ENCODE assay signal across 8 cellular contexts in genomic region chr14:58637391-58638230, GRCh38. TPM values are rescaled to one million over a fixed set of nuclear protein-coding genes. Genes with fewer than 3 reads are reported as not detected.
A peak's percentile ranks its signal among the peaks of the same experiment; 100 is the strongest.
DNase-seq lines count a peak whose midpoint lies in the region; ATAC-seq, FAIRE-seq and TF ChIP-seq lines count a peak whose summit lies in the region.

TSS of gene DACT1 (plus strand) at chr14:58637962. CDS start at chr14:58638203, 241 bp downstream.

- H3K79me2 ChIP-seq in PC-3 (ENCODE audit: low read length): no peaks in the 10 kb centered on the region
- peaks cover 18% of the 10 kb centered on the region for H3K79me2 ChIP-seq in osteoblast (ENCODE audit: insufficient read depth, low read length)

- BruUV-seq in PC-3 (replicated peaks; lab: Mats Ljungman, UMichigan): no TSS peak

- no peak within 1 kb of the TSS for H3K9ac ChIP-seq in PC-3 (ENCODE audit: low read length)

- H3F3A ChIP-seq in PC-3 (ENCODE audit: low read length, unreplicated experiment): no peaks in the 10 kb centered on the region

- no peaks in the 10 kb centered on the region for H4K20me1 ChIP-seq in PC-3 (ENCODE audit: low read length)
- H4K20me1 ChIP-seq in osteoblast (ENCODE audit: insufficient read depth, low read length): no peaks in the 10 kb centered on the region

- peak within 1 kb of the TSS; percentile 42; the same call in 1 of the 2 replicates for H3K27ac ChIP-seq in 22Rv1
- H3K27ac ChIP-seq in PC-3 (ENCODE audit: low read length): no peak within 1 kb of the TSS
- peak within 1 kb of the TSS; percentile 86 for H3K27ac ChIP-seq in osteoblast (ENCODE audit: low read depth, low read length)

- H3K4me3 ChIP-seq in PC-3 (ENCODE audit: low read length) (peak within 1 kb of the TSS; percentile 63), osteoblast (ENCODE audit: insufficient read depth, low read length) (peak within 1 kb of the TSS; percentile 78)

- H3K9me2 ChIP-seq in PC-3 (replicated peaks; ENCODE audit: low read length): no peaks in the 10 kb centered on the region

- POLR2A ChIA-PET in PC-3 (lab: Charles Lee; ENCODE audit: unreplicated experiment): interaction anchor here (1.2 kb wide), 1 partner anchor 847 kb away, joined by 13 read pairs; the partner anchor contains the start of genes JKAMP and L3HYPDH

- CTCF ChIA-PET in PC-3 (lab: Charles Lee): interaction anchor here (2.0 to 2.8 kb wide), 2 partner anchors 136 to 137 kb away, joined by 9 to 46 read pairs; no protein-coding TSS in a partner anchor

- TF ChIP-seq CTCF in 22Rv1 (IDR thresholded peaks at IDR 0.05) (no peak), PC-3 (conservative IDR thresholded peaks at IDR 0.05; ENCODE audit: low read depth, low read length) (no peak), osteoblast (IDR thresholded peaks at IDR 0.05; ENCODE audit: extremely low read depth, low read depth, low read length) (no peak)

- H3K4me1 ChIP-seq in PC-3 (ENCODE audit: insufficient read depth, low read length) (peaks cover 16% of the 10 kb centered on the region), osteoblast (ENCODE audit: insufficient read depth, low read length) (peaks cover 20% of the 10 kb centered on the region)

- H3K4me2 ChIP-seq in PC-3 (ENCODE audit: low read length): peak within 1 kb of the TSS; percentile 87
- H3K4me2 ChIP-seq in osteoblast (ENCODE audit: insufficient read depth, low read length): peak within 1 kb of the TSS; percentile 93

- H3K27me3 ChIP-seq in PC-3 (ENCODE audit: low read length) (peaks cover 62% of the 10 kb centered on the region), osteoblast (ENCODE audit: insufficient read depth, low read length) (peaks cover 3% of the 10 kb centered on the region)

- H3K36me3 Mint-ChIP-seq in activated naive CD8-positive, alpha-beta T cell: no peaks in the 10 kb centered on the region

- H2AFZ ChIP-seq in PC-3 (ENCODE audit: low read length) (peak within 1 kb of the TSS; percentile 77), osteoblast (ENCODE audit: low read length) (peak within 1 kb of the TSS; percentile 92)

- peak; percentile 91 for FAIRE-seq in urothelium cell line (lab: Jason Lieb, UNC)

- DNase-seq in PC-3 (peak; percentile 39), Right ventricle myocardium inferior (ENCODE audit: missing footprints) (peak; percentile 83), osteoblast (ENCODE audit: insufficient read length, low spot score, missing footprints) (peak; percentile 91), urothelium cell line (ENCODE audit: low spot score) (peak; percentile 93)

- ATAC-seq in GM18508 (IDR thresholded peaks at IDR 0.05; ENCODE audit: insufficient read depth, unreplicated experiment): peak; percentile 35
- ATAC-seq in HG02884 (IDR thresholded peaks at IDR 0.05; ENCODE audit: unreplicated experiment): peak; percentile 38
- peak; percentile 49 for ATAC-seq in PC-3
- peak; percentile 83 for ATAC-seq in Right ventricle myocardium inferior

- H3K36me3 ChIP-seq in PC-3 (ENCODE audit: low read depth, low read length) (no peaks in the 10 kb centered on the region), osteoblast (ENCODE audit: insufficient read depth, low read length) (peaks cover 20% of the 10 kb centered on the region)

- peak within 1 kb of the TSS; percentile 54 for H3K27ac Mint-ChIP-seq in activated naive CD8-positive, alpha-beta T cell

- H3K9me3 Mint-ChIP-seq in activated naive CD8-positive, alpha-beta T cell (ENCODE audit: low read depth): no peaks in the 10 kb centered on the region

- peak within 1 kb of the TSS; percentile 92 for H3K4me3 Mint-ChIP-seq in activated naive CD8-positive, alpha-beta T cell

- intact Hi-C loops in PC-3 (cut with micrococcal nuclease) (loop anchor here (1.0 kb wide), 1 partner anchor 136 kb away; no protein-coding TSS in a partner anchor), Right ventricle myocardium inferior (cut with DNase I) (loop anchor here (5.0 to 10.0 kb wide), 5 partner anchors 103 to 420 kb away; no protein-coding TSS in a partner anchor)

- H3K9me3 ChIP-seq in PC-3 (ENCODE audit: low read length) (no peaks in the 10 kb centered on the region), osteoblast (ENCODE audit: low read depth, low read length) (no peaks in the 10 kb centered on the region)

- H3K27me3 Mint-ChIP-seq in activated naive CD8-positive, alpha-beta T cell: peaks cover 23% of the 10 kb centered on the region

- H3K4me1 Mint-ChIP-seq in activated naive CD8-positive, alpha-beta T cell (ENCODE audit: low read depth): peaks cover 27% of the 10 kb centered on the region

RNA-seq across cellular contexts. Expression of gene DACT1, which starts in this region (rescaled TPM):
- total RNA-seq in PC-3 (2014; rRNA removed): 0.40 and 1.8 TPM in 2 replicates
- 2.8 TPM for total RNA-seq in Right ventricle myocardium inferior
- 74.8 and 75.6 TPM in 2 replicates for total RNA-seq in osteoblast

Comparison
In these comparisons a context has a peak if more than half of its experiments do, and no peak if none do; other contexts are left out.
1. RNA of gene DACT1 (total RNA-seq): 74.8 to 75.6 TPM in osteoblast; 2.8 TPM in Right ventricle myocardium inferior (single experiment) and 0.40 to 1.8 TPM in PC-3; every median in the first group is over 10 times any median in the second.
2. DNase-seq: peak in every context shown above with its lines; median percentile 93 in urothelium cell line; 91 in osteoblast; 83 in Right ventricle myocardium inferior; 39 in PC-3.
3. Peak in every context shown above with its lines, with median percentiles within 50 percentile points of each other: ATAC-seq.